In the genomic region with DNA sequence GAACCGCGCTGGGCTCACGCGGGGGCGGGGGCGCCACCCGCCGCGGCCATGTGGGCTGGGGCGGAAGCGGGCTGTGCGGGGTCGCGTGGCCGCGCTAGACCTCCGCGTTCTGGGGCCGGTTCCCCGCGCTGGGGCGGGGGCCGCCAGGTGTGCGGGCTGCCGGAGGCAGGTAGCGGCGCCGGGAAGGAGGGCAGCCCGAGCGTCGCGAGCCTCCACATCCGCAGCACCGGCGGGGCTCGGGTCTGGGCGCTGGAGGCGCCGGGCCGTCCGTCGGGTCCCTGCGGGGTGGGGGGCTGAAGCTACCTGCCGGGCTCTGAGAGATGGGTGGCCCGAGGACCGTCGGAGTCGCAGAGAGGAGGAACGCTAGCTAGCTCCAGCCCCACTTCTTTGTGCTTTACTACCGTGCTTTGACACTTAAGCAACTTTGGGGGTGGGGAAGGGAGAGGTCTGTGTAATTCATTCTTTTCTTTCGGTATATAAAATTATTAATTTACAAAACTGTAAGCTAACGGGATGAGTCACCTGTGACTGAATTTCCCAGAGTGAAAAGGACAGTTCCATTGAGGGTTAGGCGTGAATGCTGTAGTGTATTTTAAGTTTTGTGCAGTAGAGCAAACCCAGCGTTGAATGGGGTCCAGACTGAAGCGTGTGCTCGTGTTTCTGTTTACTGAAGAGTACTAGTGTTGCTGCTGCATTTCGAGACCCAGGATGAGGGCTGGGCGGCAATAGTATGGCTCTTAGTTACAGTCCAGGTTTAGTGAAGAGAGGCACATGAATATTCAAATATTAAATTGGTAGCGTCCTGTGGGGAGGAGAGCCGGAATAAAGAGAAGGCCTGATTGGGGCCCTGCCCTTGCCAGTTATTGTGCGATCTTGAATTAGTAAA, we compare ENCODE assay signal across 8 cellular contexts. TPM values are rescaled to one million over a fixed set of nuclear protein-coding genes. Genes with fewer than 3 reads are reported as not detected.
DNase-seq lines count a peak whose midpoint lies in the region; ATAC-seq and TF ChIP-seq lines count a peak whose summit lies in the region.

No MANE protein-coding gene starts in this region.

- no peaks in the 10 kb centered on the region for H3K9me3 Mint-ChIP-seq in stimulated activated naive CD8-positive, alpha-beta T cell treated with anti-CD3 and anti-CD28 coated beads, Interleukin-15, amount 100 ng/mL, for 72 hours

- peak overlapping the region; percentile 72 to 87 for H3K4me3 Mint-ChIP-seq in stimulated activated naive CD8-positive, alpha-beta T cell treated with anti-CD3 and anti-CD28 coated beads, Interleukin-15, amount 100 ng/mL, for 72 hours

- H3K36me3 ChIP-seq in SJSA1: peaks cover 8% of the 10 kb centered on the region; the same call in 1 of the 2 replicates
- H3K36me3 ChIP-seq in colonic mucosa: no peaks in the 10 kb centered on the region

- ATAC-seq in GM18873 (IDR thresholded peaks at IDR 0.05; ENCODE audit: low FRiP score, unreplicated experiment) (peak; percentile 0), HG03571 (IDR thresholded peaks at IDR 0.05; ENCODE audit: unreplicated experiment) (peak; percentile 22)
- no peak for ATAC-seq in stimulated activated naive CD8-positive, alpha-beta T cell treated with anti-CD3 and anti-CD28 coated beads, Interleukin-15, amount 100 ng/mL, for 72 hours

- H3K4me1 Mint-ChIP-seq in stimulated activated naive CD8-positive, alpha-beta T cell treated with anti-CD3 and anti-CD28 coated beads, Interleukin-15, amount 100 ng/mL, for 72 hours: peaks cover 43% of the 10 kb centered on the region

- WGBS in lower leg skin, 2 donors: 3 to 7% methylated on average over 19 to 56 of the region's 61 CpGs

- peak overlapping the region; percentile 98 for H3K4me3 ChIP-seq in SJSA1
- H3K4me3 ChIP-seq in colonic mucosa: peak overlapping the region; percentile 91
- H3K4me3 ChIP-seq in lower leg skin (ENCODE audit: low read depth, poor library complexity, severe bottlenecking): peak overlapping the region; percentile 98

- no peak for TF ChIP-seq POLR2A in lower leg skin (IDR thresholded peaks at IDR 0.05)

- intact Hi-C loops in colonic mucosa (cut with DNase I) (loop anchor here (5.0 kb wide), 1 partner anchor 61 kb away; no protein-coding TSS in a partner anchor), lower leg skin (cut with DNase I; ENCODE audit: low total_unique reads) (loop anchor here (10.0 kb wide), 2 partner anchors 61 to 409 kb away; no protein-coding TSS in a partner anchor)

- no peaks in the 10 kb centered on the region for H3K27me3 Mint-ChIP-seq in stimulated activated naive CD8-positive, alpha-beta T cell treated with anti-CD3 and anti-CD28 coated beads, Interleukin-15, amount 100 ng/mL, for 72 hours

- no peak for TF ChIP-seq CTCF in C4-2B (conservative IDR thresholded peaks at IDR 0.05)
- no peak for TF ChIP-seq CTCF in colonic mucosa (IDR thresholded peaks at IDR 0.05)
- TF ChIP-seq CTCF in lower leg skin (IDR thresholded peaks at IDR 0.05): no peak

- peak overlapping the region; percentile 85 to 95 for H3K9ac ChIP-seq in colonic mucosa (ENCODE audit: low read depth in 2 of 2, low read length in 2 of 2)

- H3K9me3 ChIP-seq in SJSA1 (replicated peaks) (no peaks in the 10 kb centered on the region), colonic mucosa (no peaks in the 10 kb centered on the region)

- DNase-seq in SJSA1 (ENCODE audit: low read depth in 1 of 2, low spot score in 2 of 2): peak in 1 of 2 experiments; percentile 36
- DNase-seq in colonic mucosa: peak; percentile 33
- no peak for DNase-seq in lower leg skin (ENCODE audit: low spot score in 2 of 2)
- DNase-seq in stimulated activated naive CD8-positive, alpha-beta T cell treated with anti-CD3 and anti-CD28 coated beads, Interleukin-15, amount 100 ng/mL, for 72 hours: no peak
- no peak for DNase-seq in middle frontal gyrus (ENCODE audit: extremely low spot score, low spot score)

- H3K27me3 ChIP-seq in SJSA1 (replicated peaks): no peaks in the 10 kb centered on the region
- H3K27me3 ChIP-seq in colonic mucosa: no peaks in the 10 kb centered on the region

- H3K27ac Mint-ChIP-seq in stimulated activated naive CD8-positive, alpha-beta T cell treated with anti-CD3 and anti-CD28 coated beads, Interleukin-15, amount 100 ng/mL, for 72 hours: peak overlapping the region; percentile 57 to 65

- H3K4me1 ChIP-seq in SJSA1 (replicated peaks) (0 out of 2 replicates have a peak, but pooled peaks cover 3% of the 10 kb centered on the region), colonic mucosa (peaks cover 4% of the 10 kb centered on the region)

- H3K27ac ChIP-seq in C4-2B: peak overlapping the region; percentile 98
- peak overlapping the region; percentile 59 for H3K27ac ChIP-seq in SJSA1
- peak overlapping the region; percentile 87 for H3K27ac ChIP-seq in colonic mucosa

RNA-seq across cellular contexts. Expression of a gene that starts 0.8 kb away (rescaled TPM):
- total RNA-seq in SJSA1 (2014; rRNA removed; shearing (Covaris generic)): 56.5 and 73.1 TPM in 2 replicates
- total RNA-seq in colonic mucosa: 10 to 100 TPM; 66.2 to 69.3 TPM
- total RNA-seq in lower leg skin: 10 to 100 TPM; 35.0 to 58.4 (median 39.8) TPM
